ENCODE assay signal across 19 cellular contexts in genomic region chr3:100613721-100614390, GRCh38. TPM values are rescaled to one million over a fixed set of nuclear protein-coding genes. Genes with fewer than 3 reads are reported as not detected.
DNase-seq lines count a peak whose midpoint lies in the region; ATAC-seq lines count a peak whose summit lies in the region.
"Had no signal": no experiment of that assay in that cellular context is flagged by ENCODE, and none has a peak within 500 bp of the region (broad histone marks: within the 10 kb centered on the region; RNA-seq: fewer than 3 reads in every experiment).

No MANE protein-coding gene starts in this region.

- H3K9ac ChIP-seq in duodenal mucosa (ENCODE audit: low read depth in 1 of 2, low read length in 2 of 2), result peak overlapping the region in 1 of 2 donors; percentile 23

- no peaks in the 10 kb centered on the region for H3K9me3 ChIP-seq in duodenal mucosa (ENCODE audit: control insufficient read depth in 1 of 2, low read length in 2 of 2)
- H3K9me3 ChIP-seq: prostate gland, thoracic aorta had no signal

- H3K27me3 ChIP-seq in duodenal mucosa (ENCODE audit: control insufficient read depth in 1 of 2, insufficient read depth in 2 of 2, low read length in 2 of 2), result no peaks in the 10 kb centered on the region

- H3K27ac ChIP-seq in duodenal mucosa (ENCODE audit: low read depth, low read length), result peak overlapping the region; percentile 36
- H3K27ac ChIP-seq: prostate gland, thoracic aorta had no signal

- no peaks in the 10 kb centered on the region for H3K36me3 ChIP-seq in duodenal mucosa (ENCODE audit: control insufficient read depth in 1 of 2, insufficient read depth in 2 of 2, low read length in 2 of 2)
- H3K36me3 ChIP-seq: prostate gland, thoracic aorta had no signal

- ATAC-seq in GM21423 (IDR thresholded peaks at IDR 0.05; ENCODE audit: unreplicated experiment), result peak; percentile 49
- ATAC-seq in HG03175 (IDR thresholded peaks at IDR 0.05; ENCODE audit: unreplicated experiment), result peak; percentile 79
- ATAC-seq: activated T-helper 17 cell treated with anti-CD3 and anti-CD28 coated beads, Interleukin-2, amount 50 U/mL, for 72 hours; esophagus mucosa had no signal

- H3K4me3 ChIP-seq in duodenal mucosa (ENCODE audit: low read depth in 1 of 2, low read length in 2 of 2), result peak overlapping the region; percentile 64 to 89
- H3K4me3 ChIP-seq: prostate gland, thoracic aorta had no signal

- peaks cover 9 to 14% of the 10 kb centered on the region in 2 donors for H3K4me1 ChIP-seq in duodenal mucosa (ENCODE audit: control insufficient read depth in 1 of 2, insufficient read depth in 2 of 2, low read length in 2 of 2)
- H3K4me1 ChIP-seq: prostate gland had no signal

- peak; percentile 8 for DNase-seq in DMS53 (lab: John Stamatoyannopoulos, UW)
- DNase-seq in D341Med (ENCODE audit: low spot score), result no peak
- no peak for DNase-seq in SHP77 treated with DMSO at 0.1 percent for 48 hours (lab: John Stamatoyannopoulos, UW)
- DNase-seq in mucosa of gallbladder (ENCODE audit: low spot score), result no peak
- no peak for DNase-seq in SIG-M5 treated with dmso at 0.1 percent for 504 hours (lab: John Stamatoyannopoulos, UW; ENCODE audit: unreplicated experiment)
- DNase-seq: amygdala, HCEC 1CT, Kasumi-1, kidney, NCI-H1930, NCI-H774, T-helper 9 cell had no signal

RNA-seq across cellular contexts. Expression of gene ADGRG7, which starts 4.5 kb away (rescaled TPM):
- 2.0 TPM for total RNA-seq in mucosa of gallbladder
- total RNA-seq: activated T-helper 17 cell treated with anti-CD3 and anti-CD28 coated beads, Interleukin-2, amount 50 U/mL, for 72 hours; esophagus mucosa; kidney; thoracic aorta had no signal
